ENCODE assay signal across 13 cellular contexts in genomic region chr3:30691249-30691880, GRCh38.
A peak's percentile ranks its signal among the peaks of the same experiment; 100 is the strongest.
DNase-seq lines count a peak whose midpoint lies in the region; ATAC-seq and TF ChIP-seq lines count a peak whose summit lies in the region.
"Had no signal": no experiment of that assay in that cellular context is flagged by ENCODE, and none has a peak within 500 bp of the region (broad histone marks: within the 10 kb centered on the region; RNA-seq: fewer than 3 reads in every experiment).

No MANE protein-coding gene starts in this region.

- H3K27ac Mint-ChIP-seq in nephron progenitor cell = peak overlapping the region; percentile 84

- H3K4me1 ChIP-seq in right cardiac atrium (ENCODE audit: control insufficient read depth, insufficient read depth, low read length) (peaks cover 31% of the 10 kb centered on the region), vagina (peaks cover 63% of the 10 kb centered on the region)

- no peaks in the 10 kb centered on the region for H3K9me3 Mint-ChIP-seq in nephron progenitor cell

- H3K27ac ChIP-seq in right cardiac atrium (ENCODE audit: low read length) (peak overlapping the region; percentile 2), vagina (peak overlapping the region; percentile 84)
- H3K27ac ChIP-seq: C4-2B had no signal

- peaks cover 0 to 29% of the 10 kb centered on the region in 2 donors for H3K36me3 ChIP-seq in vagina

- WGBS in right cardiac atrium = 49% methylated on average over 10 of the region's 10 CpGs

- H3K4me3 ChIP-seq in right cardiac atrium (ENCODE audit: low read length) = no peak overlapping the region
- no peak overlapping the region for H3K4me3 ChIP-seq in vagina
- H3K4me3 ChIP-seq: mucosa of descending colon had no signal

- no peak for TF ChIP-seq CTCF in nephron progenitor cell (IDR thresholded peaks at IDR 0.05)
- no peak for TF ChIP-seq CTCF in vagina (IDR thresholded peaks at IDR 0.05)

- no peaks in the 10 kb centered on the region for H3K9me3 ChIP-seq in right cardiac atrium (ENCODE audit: control insufficient read depth, low read length)
- H3K9me3 ChIP-seq in vagina = no peaks in the 10 kb centered on the region
- H3K9me3 ChIP-seq: mucosa of descending colon had no signal

- DNase-seq in right cardiac atrium (peak in 1 of 3 donors; percentile 54), left ventricle myocardium superior (no peak), cortex of kidney (lab: John Stamatoyannopoulos, UW) (peak; percentile 5), nephron progenitor cell (peak; percentile 25), vagina (ENCODE audit: extremely low spot score in 2 of 2) (no peak), LoVo (ENCODE audit: low spot score) (no peak), NCI-H1092 treated with DMSO at 0.1 percent for 48 hours (lab: John Stamatoyannopoulos, UW) (no peak), NCI-H187 (lab: John Stamatoyannopoulos, UW) (no peak)
- DNase-seq: activated CD8-positive, alpha-beta memory T cell treated with anti-CD3 and anti-CD28 coated beads, Interleukin-2, amount 10 ng/mL, durations not matched to agents 7 days and 5 days; KBM-7; NCI-H2029 treated with DMSO at 0.1 percent for 48 hours had no signal

- no peak overlapping the region for H3K4me3 Mint-ChIP-seq in nephron progenitor cell
- H3K4me3 Mint-ChIP-seq: activated CD8-positive, alpha-beta memory T cell treated with anti-CD3 and anti-CD28 coated beads, Interleukin-2, amount 10 ng/mL, durations not matched to agents 7 days and 5 days had no signal

- H3K4me1 Mint-ChIP-seq in nephron progenitor cell = peaks cover 26% of the 10 kb centered on the region

- no peaks in the 10 kb centered on the region for H3K27me3 ChIP-seq in right cardiac atrium (ENCODE audit: control insufficient read depth, insufficient read depth)
- no peaks in the 10 kb centered on the region for H3K27me3 ChIP-seq in vagina

- H3K27me3 Mint-ChIP-seq in nephron progenitor cell (ENCODE audit: low read depth, poor library complexity) = no peaks in the 10 kb centered on the region
- H3K27me3 Mint-ChIP-seq: activated CD8-positive, alpha-beta memory T cell treated with anti-CD3 and anti-CD28 coated beads, Interleukin-2, amount 10 ng/mL, durations not matched to agents 7 days and 5 days had no signal

- no peak for TF ChIP-seq POLR2A in vagina (IDR thresholded peaks at IDR 0.05)

- peaks cover 24% of the 10 kb centered on the region for H3K36me3 Mint-ChIP-seq in nephron progenitor cell (ENCODE audit: low read depth)

- intact Hi-C loops in right cardiac atrium (cut with DNase I) = loop anchor here (10.0 kb wide), 4 partner anchors 377 to 577 kb away; no protein-coding TSS in a partner anchor
- intact Hi-C loops in left ventricle myocardium superior (cut with micrococcal nuclease) = loop anchor here (10.0 kb wide), 2 partner anchors 377 to 577 kb away; no protein-coding TSS in a partner anchor
- intact Hi-C loops in vagina (cut with DNase I) = loop anchor here (10.0 kb wide), 1 partner anchor 577 kb away; no protein-coding TSS in a partner anchor

- ATAC-seq in right cardiac atrium (no peak), left ventricle myocardium superior (no peak)
- ATAC-seq: activated CD8-positive, alpha-beta memory T cell treated with anti-CD3 and anti-CD28 coated beads, Interleukin-2, amount 10 ng/mL, durations not matched to agents 7 days and 5 days; mucosa of descending colon had no signal

Comparison
In these comparisons a context has a peak if more than half of its experiments do, and no peak if none do; other contexts are left out.
1. DNase-seq: peak in cortex of kidney (single experiment) and nephron progenitor cell (single experiment); none in left ventricle myocardium superior (single experiment), vagina (0 of 2), LoVo (single experiment), NCI-H1092 treated with DMSO at 0.1 percent for 48 hours (single experiment) and NCI-H187 (0 of 2).